ENCODE assay signal across 1 cellular context in genomic region chr2:139864821-139865302, GRCh38.
A peak's percentile ranks its signal among the peaks of the same experiment; 100 is the strongest.
TF ChIP-seq lines count a peak whose summit lies in the region.

No MANE protein-coding gene starts in this region.

TF ChIP-seq in K562, 482 proteins besides CTCF, POLR2A, EP300 and RAD21 (continued from another document and continues in another):
- TF ChIP-seq E2F6 (IDR thresholded peaks at IDR 0.05; ENCODE audit: borderline replicate concordance in 1 of 2, extremely low read depth in 1 of 2, insufficient read depth in 1 of 2, insufficient read length in 1 of 2, low read depth in 1 of 2, low read length in 1 of 2, poor library complexity in 1 of 2, severe bottlenecking in 1 of 2) (no peak), GATA2 (CRISPR knock-in tag; IDR thresholded peaks at IDR 0.05) (peak; percentile 89), NRF1 (conservative IDR thresholded peaks at IDR 0.05 in 1 of 2, IDR thresholded peaks at IDR 0.05 in 1 of 2) (peak; percentile 80 to 82), HSF4 (CRISPR knock-in tag; IDR thresholded peaks at IDR 0.05; ENCODE audit: borderline replicate concordance) (peak; percentile 81; the same call in 1 of the 2 replicates), ARID4B (CRISPR knock-in tag; IDR thresholded peaks at IDR 0.05) (no peak), XRCC4 (IDR thresholded peaks at IDR 0.05; ENCODE audit: extremely low read depth, insufficient read depth, insufficient read length) (no peak), KHSRP (IDR thresholded peaks at IDR 0.05) (no peak), NCOA6 (IDR thresholded peaks at IDR 0.05) (no peak), CEBPG (CRISPR knock-in tag; IDR thresholded peaks at IDR 0.05) (no peak), CEBPG (tag; conservative IDR thresholded peaks at IDR 0.05 in 1 of 2, IDR thresholded peaks at IDR 0.05 in 1 of 2) (no peak), FOSL1 (tag; conservative IDR thresholded peaks at IDR 0.05) (peak; percentile 59), CTBP1 (IDR thresholded peaks at IDR 0.05; ENCODE audit: borderline replicate concordance) (peak; percentile 32; the same call in 1 of the 2 replicates), RFX7 (CRISPR knock-in tag; IDR thresholded peaks at IDR 0.05) (no peak), GTF2B (IDR thresholded peaks at IDR 0.05; ENCODE audit: extremely low read depth, insufficient read length) (no peak), BHLHE40 (IDR thresholded peaks at IDR 0.05; ENCODE audit: low read length) (0 out of 2 replicates have a peak, but pooled peaks have one; percentile 15), RUNX1 (IDR thresholded peaks at IDR 0.05; ENCODE audit: low read depth) (no peak), ETV6 (IDR thresholded peaks at IDR 0.05; ENCODE audit: borderline replicate concordance in 1 of 2, low read depth in 2 of 2, low read length in 1 of 2) (no peak), ETV6 (CRISPR knock-in tag; IDR thresholded peaks at IDR 0.05; ENCODE audit: borderline replicate concordance) (no peak), ZNF589 (CRISPR knock-in tag; IDR thresholded peaks at IDR 0.05; ENCODE audit: low read depth) (no peak), FOXA3 (CRISPR knock-in tag; conservative IDR thresholded peaks at IDR 0.05 in 1 of 2, IDR thresholded peaks at IDR 0.05 in 1 of 2) (no peak), CBX5 (IDR thresholded peaks at IDR 0.05; ENCODE audit: borderline replicate concordance, low read depth) (peak; percentile 58; the same call in 1 of the 2 replicates), ATF7 (IDR thresholded peaks at IDR 0.05) (no peak), TAF9B (IDR thresholded peaks at IDR 0.05; ENCODE audit: partially characterized antibody) (no peak), ILK (tag; IDR thresholded peaks at IDR 0.05; ENCODE audit: borderline replicate concordance, low read depth) (0 out of 2 replicates have a peak, but pooled peaks have one; percentile 50), WHSC1 (IDR thresholded peaks at IDR 0.05; ENCODE audit: low read length) (no peak), NCOA2 (IDR thresholded peaks at IDR 0.05; ENCODE audit: partially characterized antibody in 2 of 2) (no peak), DPF2 (IDR thresholded peaks at IDR 0.05) (peak; percentile 59), FOXP1 (CRISPR knock-in tag; IDR thresholded peaks at IDR 0.05) (no peak), THRAP3 (IDR thresholded peaks at IDR 0.05; ENCODE audit: borderline replicate concordance) (no peak), HIVEP1 (CRISPR knock-in tag; IDR thresholded peaks at IDR 0.05) (no peak), NFE2 (IDR thresholded peaks at IDR 0.05; ENCODE audit: low read depth) (peak; percentile 44; the same call in 1 of the 2 replicates), CBFA2T2 (conservative IDR thresholded peaks at IDR 0.05) (peak; percentile 92), ZBTB17 (CRISPR knock-in tag; IDR thresholded peaks at IDR 0.05) (0 out of 2 replicates have a peak, but pooled peaks have one; percentile 40), MEIS2 (IDR thresholded peaks at IDR 0.05; ENCODE audit: partially characterized antibody) (peak; percentile 25), NFIC (IDR thresholded peaks at IDR 0.05) (peak; percentile 95), BMI1 (IDR thresholded peaks at IDR 0.05; ENCODE audit: low read length) (no peak), HDAC3 (IDR thresholded peaks at IDR 0.05; ENCODE audit: borderline replicate concordance, partially characterized antibody) (no peak), YY1 (IDR thresholded peaks at IDR 0.05; ENCODE audit: borderline replicate concordance in 1 of 3, control insufficient read depth in 1 of 3, extremely low read depth in 1 of 3, insufficient read depth in 3 of 3, insufficient read length in 1 of 3, insufficient replicate concordance in 2 of 3, low read depth in 1 of 3, low read length in 2 of 3) (no peak), ZNF696 (CRISPR knock-in tag; conservative IDR thresholded peaks at IDR 0.05) (no peak), ZNF561 (CRISPR knock-in tag; conservative IDR thresholded peaks at IDR 0.05) (no peak), HDGF (IDR thresholded peaks at IDR 0.05) (no peak), PTRF (tag; IDR thresholded peaks at IDR 0.05) (no peak), CBFA2T3 (IDR thresholded peaks at IDR 0.05) (peak; percentile 95), RERE (CRISPR knock-in tag; IDR thresholded peaks at IDR 0.05; ENCODE audit: borderline replicate concordance) (no peak), POLR2AphosphoS5 (IDR thresholded peaks at IDR 0.05; ENCODE audit: control insufficient read depth, insufficient read depth, low read depth, low read length) (peak; percentile 67; the same call in 1 of the 2 replicates), XRCC3 (IDR thresholded peaks at IDR 0.05) (no peak), ZNF324 (CRISPR knock-in tag; IDR thresholded peaks at IDR 0.05) (no peak), ZBTB34 (CRISPR knock-in tag; IDR thresholded peaks at IDR 0.05) (0 out of 2 replicates have a peak, but pooled peaks have one; percentile 13), ZNF224 (CRISPR knock-in tag; IDR thresholded peaks at IDR 0.05) (no peak), BCL6 (CRISPR knock-in tag; IDR thresholded peaks at IDR 0.05) (0 out of 2 replicates have a peak, but pooled peaks have one; percentile 22), ZBTB12 (CRISPR knock-in tag; IDR thresholded peaks at IDR 0.05) (peak; percentile 75), ZZZ3 (IDR thresholded peaks at IDR 0.05) (no peak), SIN3A (IDR thresholded peaks at IDR 0.05; ENCODE audit: borderline replicate concordance in 2 of 2, control insufficient read depth in 1 of 2, low read depth in 2 of 2, low read length in 2 of 2) (no peak), CREB3 (tag; conservative IDR thresholded peaks at IDR 0.05; ENCODE audit: low read depth) (0 out of 2 replicates have a peak, but pooled peaks have one; percentile 54), TRIM28 (IDR thresholded peaks at IDR 0.05) (0 out of 2 replicates have a peak, but pooled peaks have one; percentile 37), ZNF75A (CRISPR knock-in tag; IDR thresholded peaks at IDR 0.05) (no peak), HES1 (IDR thresholded peaks at IDR 0.05; ENCODE audit: low read depth) (peak; percentile 32; the same call in 1 of the 2 replicates), CC2D1A (IDR thresholded peaks at IDR 0.05) (peak; percentile 47; the same call in 1 of the 2 replicates), ZNF766 (CRISPR knock-in tag; conservative IDR thresholded peaks at IDR 0.05) (no peak)
